In the genomic region with DNA sequence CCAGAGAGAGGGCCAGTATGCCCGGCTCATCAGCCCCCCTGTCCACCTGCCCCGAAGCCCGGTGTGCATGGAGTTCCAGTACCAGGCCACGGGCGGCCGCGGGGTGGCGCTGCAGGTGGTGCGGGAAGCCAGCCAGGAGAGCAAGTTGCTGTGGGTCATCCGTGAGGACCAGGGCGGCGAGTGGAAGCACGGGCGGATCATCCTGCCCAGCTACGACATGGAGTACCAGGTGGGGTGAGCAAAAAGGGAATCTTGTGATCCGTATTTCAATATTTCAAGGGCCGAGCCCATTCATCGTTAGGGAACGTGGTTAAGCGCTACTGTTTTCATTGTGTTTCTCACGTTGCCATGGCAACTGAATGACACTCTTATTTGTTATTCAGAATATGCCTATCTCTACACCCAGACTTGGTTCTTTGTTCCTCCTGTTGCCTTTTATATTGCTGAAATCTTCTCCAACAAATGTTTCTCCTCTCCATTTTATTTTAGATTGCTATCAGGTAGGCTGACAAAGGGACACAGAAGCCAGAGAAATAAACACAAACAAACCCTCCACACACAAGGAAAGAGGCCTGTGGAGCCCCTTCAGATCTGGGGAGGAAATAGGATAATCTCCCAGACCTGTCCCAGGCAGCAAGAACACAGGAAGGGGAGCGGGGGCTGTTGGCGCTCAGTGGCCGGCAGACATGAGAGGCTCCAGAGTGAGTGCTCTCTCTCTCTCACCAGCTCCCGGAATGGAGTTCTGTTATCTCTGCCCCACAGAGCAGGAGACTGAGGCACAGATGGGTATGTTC, we compare ENCODE assay signal across 9 cellular contexts.
DNase-seq lines count a peak whose midpoint lies in the region; ATAC-seq, FAIRE-seq and TF ChIP-seq lines count a peak whose summit lies in the region.
"Had no signal": no experiment of that assay in that cellular context is flagged by ENCODE, and none has a peak within 500 bp of the region (broad histone marks: within the 10 kb centered on the region; RNA-seq: fewer than 3 reads in every experiment).

No MANE protein-coding gene starts in this region.

- DNase-seq in Caki2 (ENCODE audit: low read depth) = peak; percentile 72
- peak; percentile 9 for DNase-seq in HTR-8/SVneo (ENCODE audit: insufficient read length, low spot score)
- DNase-seq in activated naive CD4-positive, alpha-beta T cell treated with anti-CD3 and anti-CD28 coated beads, Interleukin-2, amount 50 U/mL, for 72 hours (ENCODE audit: low spot score in 2 of 2) = peak in 1 of 2 donors; percentile 27
- peak; percentile 56 for DNase-seq in left cardiac atrium
- DNase-seq in prostate gland (ENCODE audit: low spot score) = no peak
- DNase-seq in epidermal melanocyte (ENCODE audit: insufficient read length, low spot score) = no peak
- no peak for DNase-seq in 8988T

- TF ChIP-seq CTCF in prostate gland (IDR thresholded peaks at IDR 0.05) = peak in 3 of 4 experiments; percentile 45 to 64 (median 63)

- H3K27me3 ChIP-seq in prostate gland (replicated peaks; ENCODE audit: insufficient read depth) = no peaks in the 10 kb centered on the region

- no peaks in the 10 kb centered on the region for H3K9me3 Mint-ChIP-seq in activated naive CD4-positive, alpha-beta T cell treated with anti-CD3 and anti-CD28 coated beads, Interleukin-2, amount 50 U/mL, for 72 hours

- H3K4me3 ChIP-seq in prostate gland = no peak overlapping the region
- H3K4me3 ChIP-seq: skin epidermis had no signal

- no peaks in the 10 kb centered on the region for H3K36me3 Mint-ChIP-seq in activated naive CD4-positive, alpha-beta T cell treated with anti-CD3 and anti-CD28 coated beads, Interleukin-2, amount 50 U/mL, for 72 hours

- in situ Hi-C loops in Caki2 (cut with HindIII; ENCODE audit: low pct_unique_long_range_greater_than_20kb, low sequenced_read_pairs) = no loop called here

- H3K27ac Mint-ChIP-seq in activated naive CD4-positive, alpha-beta T cell treated with anti-CD3 and anti-CD28 coated beads, Interleukin-2, amount 50 U/mL, for 72 hours = no peak overlapping the region

- no peak for FAIRE-seq in HTR-8/SVneo (lab: Jason Lieb, UNC)

- peak; percentile 20 to 49 for ATAC-seq in activated naive CD4-positive, alpha-beta T cell treated with anti-CD3 and anti-CD28 coated beads, Interleukin-2, amount 50 U/mL, for 72 hours
- ATAC-seq in left cardiac atrium (peak; percentile 15 to 66), GM19395 (IDR thresholded peaks at IDR 0.05; ENCODE audit: unreplicated experiment) (no peak)

- no peak for TF ChIP-seq POLR2A in prostate gland (IDR thresholded peaks at IDR 0.05)

- 17% methylated on average over 25 of the region's 25 CpGs for WGBS in prostate gland

- no peaks in the 10 kb centered on the region for H3K36me3 ChIP-seq in prostate gland

- H3K9me3 ChIP-seq in prostate gland = no peaks in the 10 kb centered on the region

- no peak overlapping the region for H3K27ac ChIP-seq in prostate gland

- intact Hi-C loops in left cardiac atrium (cut with DNase I) = no loop called here
- intact Hi-C loops in prostate gland (cut with DNase I) = no loop called here

- H3K4me1 ChIP-seq in prostate gland (replicated peaks) = peaks cover 6% of the 10 kb centered on the region

Comparison
In these comparisons a context has a peak if more than half of its experiments do, and no peak if none do; other contexts are left out.
1. DNase-seq: peak in Caki2 (single experiment), HTR-8/SVneo (single experiment) and left cardiac atrium (single experiment); none in prostate gland (single experiment), epidermal melanocyte (single experiment) and 8988T (single experiment).